In genomic region chr10:79826496-79827215, GRCh38 we compare ENCODE assay signal across 8 cellular contexts. TPM values are rescaled to one million over a fixed set of nuclear protein-coding genes. Genes with fewer than 3 reads are reported as not detected.
DNase-seq lines count a peak whose midpoint lies in the region; ATAC-seq and TF ChIP-seq lines count a peak whose summit lies in the region.
"Not testable (repeated sequence)": the region's sequence is repeated elsewhere in the genome, so short reads cannot be mapped to it uniquely, and the experiment has no call there.

A gene with protein sequence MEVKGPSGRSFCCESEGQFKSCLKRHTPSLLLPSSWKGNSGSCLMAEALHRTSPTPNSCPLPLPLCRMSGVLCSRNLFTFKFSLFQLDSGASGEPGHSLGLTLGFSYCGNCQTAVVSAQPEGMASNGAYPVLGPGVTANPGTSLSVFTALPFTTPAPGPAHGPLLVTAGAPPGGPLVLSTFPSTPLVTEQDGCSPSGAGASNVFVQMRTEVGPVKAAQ (N-terminal part only) (plus strand): TSS chr10:79826739. CDS start chr10:79841741, 15,002 bp downstream.

- not testable (repeated sequence) for H3K4me1 ChIP-seq in Loucy (ENCODE audit: insufficient read depth, low read length, poor library complexity, severe bottlenecking); osteoblast (ENCODE audit: insufficient read depth, low read length); subcutaneous abdominal adipose tissue (ENCODE audit: control insufficient read depth in 5 of 5, insufficient read depth in 5 of 5, low read length in 5 of 5)

- intact Hi-C loops in Right ventricle myocardium inferior (cut with DNase I): not testable (repeated sequence)

- CTCF ChIA-PET in HEK293T (lab: Yijun Ruan, JAX): not testable (repeated sequence)

- peak within 1 kb of the TSS; percentile 68 for H3K27ac ChIP-seq in SU-DHL-6 (ENCODE audit: low read depth, low read length)
- H3K27ac ChIP-seq in osteoblast (ENCODE audit: low read depth, low read length): peak within 1 kb of the TSS; percentile 33
- peak within 1 kb of the TSS; percentile 57 for H3K27ac ChIP-seq in subcutaneous abdominal adipose tissue (ENCODE audit: low read depth, low read length)

- not testable (repeated sequence) for TF ChIP-seq CTCF in Loucy (conservative IDR thresholded peaks at IDR 0.05; ENCODE audit: low read length); SU-DHL-6 (IDR thresholded peaks at IDR 0.05; ENCODE audit: insufficient read depth, low read length, poor library complexity, severe bottlenecking); osteoblast (IDR thresholded peaks at IDR 0.05; ENCODE audit: extremely low read depth, low read depth, low read length)

- POLR2A ChIA-PET in HEK293T (lab: Yijun Ruan, JAX): not testable (repeated sequence)

- peaks cover 26% of the 10 kb centered on the region; the same call in 1 of the 2 replicates for H3K79me2 ChIP-seq in Loucy (ENCODE audit: insufficient read depth, low read length)
- H3K79me2 ChIP-seq in SU-DHL-6 (ENCODE audit: insufficient read depth, low read length): peaks cover 27% of the 10 kb centered on the region; the same call in 1 of the 2 replicates
- peaks cover 17% of the 10 kb centered on the region for H3K79me2 ChIP-seq in osteoblast (ENCODE audit: insufficient read depth, low read length)

- H3K4me3 ChIP-seq in Loucy (ENCODE audit: low read length, poor library complexity, severe bottlenecking) (peak within 1 kb of the TSS; percentile 70), SU-DHL-6 (ENCODE audit: insufficient read depth, low read length, poor library complexity, severe bottlenecking) (peak within 1 kb of the TSS; percentile 49), osteoblast (ENCODE audit: insufficient read depth, low read length) (peak within 1 kb of the TSS; percentile 70), subcutaneous abdominal adipose tissue (ENCODE audit: low read depth in 1 of 5, low read length in 5 of 5) (peak within 1 kb of the TSS; percentile 52 to 66 (median 57))

- H3K9me3 ChIP-seq in Loucy (ENCODE audit: insufficient read depth, low read depth, low read length); SU-DHL-6 (ENCODE audit: insufficient read depth, low read length); osteoblast (ENCODE audit: low read depth, low read length); subcutaneous abdominal adipose tissue (ENCODE audit: control insufficient read depth in 5 of 5, low read length in 5 of 5): not testable (repeated sequence)

- H3F3A ChIP-seq in Loucy (ENCODE audit: low read depth); SU-DHL-6 (ENCODE audit: insufficient read depth): not testable (repeated sequence)

- H3K36me3 ChIP-seq in Loucy (ENCODE audit: insufficient read depth, low read length); SU-DHL-6 (ENCODE audit: low read length); osteoblast (ENCODE audit: insufficient read depth, low read length); subcutaneous abdominal adipose tissue (ENCODE audit: control insufficient read depth in 5 of 5, insufficient read depth in 5 of 5, low read length in 5 of 5): not testable (repeated sequence)

- DNase-seq in GM04504 (ENCODE audit: low read depth) (peak; percentile 55), HEK293T (ENCODE audit: extremely low spot score) (peak; percentile 27), Right ventricle myocardium inferior (ENCODE audit: missing footprints) (peak; percentile 83), osteoblast (ENCODE audit: insufficient read length, low spot score, missing footprints) (peak; percentile 85)
- DNase-seq in activated naive CD8-positive, alpha-beta T cell treated with anti-CD3 and anti-CD28 coated beads, Interleukin-2, amount 50 U/mL, for 16 hours (ENCODE audit: low read depth, low spot score): peak; percentile 29

- not testable (repeated sequence) for H4K20me1 ChIP-seq in Loucy (ENCODE audit: insufficient read depth, low read length, poor library complexity, severe bottlenecking); SU-DHL-6 (ENCODE audit: low read depth, low read length); osteoblast (ENCODE audit: insufficient read depth, low read length)

- not testable (repeated sequence) for H3K27me3 ChIP-seq in Loucy (ENCODE audit: insufficient read depth, low read length, poor library complexity, severe bottlenecking); SU-DHL-6 (ENCODE audit: low read length); osteoblast (ENCODE audit: insufficient read depth, low read length); subcutaneous abdominal adipose tissue (ENCODE audit: control insufficient read depth in 5 of 5, insufficient read depth in 4 of 5, low read length in 5 of 5)

- peak within 1 kb of the TSS; percentile 65 for H3K9ac ChIP-seq in Loucy (ENCODE audit: low read depth, low read length, poor library complexity, severe bottlenecking)
- peak within 1 kb of the TSS; percentile 55 for H3K9ac ChIP-seq in SU-DHL-6 (ENCODE audit: low read length)
- peak within 1 kb of the TSS in 2 of 5 donors; percentile 45 to 60 for H3K9ac ChIP-seq in subcutaneous abdominal adipose tissue (ENCODE audit: low read length in 5 of 5)

- not testable (repeated sequence) for H3K9me2 ChIP-seq in Loucy (replicated peaks; ENCODE audit: low read depth, low read length); SU-DHL-6 (replicated peaks; ENCODE audit: insufficient read depth, low read length)

- H3K4me2 ChIP-seq in Loucy (ENCODE audit: low read depth, low read length, poor library complexity, severe bottlenecking) (peak within 1 kb of the TSS; percentile 60), SU-DHL-6 (ENCODE audit: low read depth, low read length, poor library complexity, severe bottlenecking) (peak within 1 kb of the TSS; percentile 43), osteoblast (ENCODE audit: insufficient read depth, low read length) (peak within 1 kb of the TSS; percentile 48)

- ATAC-seq in Right ventricle myocardium inferior: peak; percentile 99

- H2AFZ ChIP-seq in Loucy (ENCODE audit: low read length): peak within 1 kb of the TSS; percentile 55; the same call in 1 of the 2 replicates
- H2AFZ ChIP-seq in SU-DHL-6 (ENCODE audit: low read depth, low read length, severe bottlenecking): not testable (repeated sequence)
- peak within 1 kb of the TSS; percentile 47 for H2AFZ ChIP-seq in osteoblast (ENCODE audit: low read length)

RNA-seq across cellular contexts. Expression of the gene that starts here (rescaled TPM):
- total RNA-seq in Right ventricle myocardium inferior (not detected), osteoblast (not detected in 2 replicates)

Comparison
In these comparisons a context has a peak if more than half of its experiments do, and no peak if none do; other contexts are left out.
1. Peak in every context shown above with its lines: DNase-seq, ATAC-seq, H3K4me3 ChIP-seq and H3K27ac ChIP-seq.
2. Peak in DNase-seq and ATAC-seq in Right ventricle myocardium inferior; RNA of the gene not detected or under 1 TPM.
3. Peak in DNase-seq, H3K4me3 ChIP-seq, H3K27ac ChIP-seq and H3K4me2 ChIP-seq in osteoblast; RNA of the gene not detected or under 1 TPM.
4. DNase-seq: peak in every context shown above with its lines; median percentile 85 in osteoblast; 83 in Right ventricle myocardium inferior; 55 in GM04504; 29 in activated naive CD8-positive, alpha-beta T cell treated with anti-CD3 and anti-CD28 coated beads, Interleukin-2, amount 50 U/mL, for 16 hours; 27 in HEK293T.